1 cellular context compared by ENCODE assay signal in genomic region chr20:36137313-36137712, GRCh38. TPM values are rescaled to one million over a fixed set of nuclear protein-coding genes. Genes with fewer than 3 reads are reported as not detected.
"Had no signal": no experiment of that assay in that cellular context is flagged by ENCODE, and none has a peak within 500 bp of the region (broad histone marks: within the 10 kb centered on the region; RNA-seq: fewer than 3 reads in every experiment).

No MANE protein-coding gene starts in this region.

RNA-seq across cellular contexts. Expression of gene EPB41L1, which starts 17.2 kb away (rescaled TPM):
- total RNA-seq: T-helper 1 cell treated with Interleukin-12 subunit alpha and Interleukin-12 subunit beta and Interleukin-4 antibody, amounts not matched to agents 30 ng/mL and 1 ng/mL, for 36 hours had no signal
